28 cellular contexts compared by ENCODE assay signal in the genomic region with DNA sequence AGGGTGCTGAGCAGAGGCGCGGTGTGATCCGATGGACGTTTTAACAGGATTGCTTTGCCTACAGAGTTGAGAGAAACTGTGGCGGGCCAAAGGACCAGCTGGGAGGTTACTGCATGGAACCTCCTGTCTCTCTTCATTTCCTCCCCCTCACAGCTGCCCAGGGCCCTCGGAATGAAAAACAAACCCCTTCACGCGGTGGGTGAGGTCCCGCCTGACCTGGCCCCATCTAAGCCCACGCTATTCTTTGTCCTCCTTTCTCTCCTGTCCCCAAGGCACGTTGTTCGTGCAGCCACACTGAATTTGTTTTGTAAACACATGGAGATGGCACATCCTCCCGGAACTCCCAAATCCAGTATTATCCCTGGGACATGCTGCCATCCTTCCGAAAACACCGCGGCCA.
"Had no signal": no experiment of that assay in that cellular context is flagged by ENCODE, and none has a peak within 500 bp of the region (broad histone marks: within the 10 kb centered on the region; RNA-seq: fewer than 3 reads in every experiment).

No MANE protein-coding gene starts in this region.

- H3K4me3 Mint-ChIP-seq: activated CD4-positive, alpha-beta memory T cell treated with anti-CD3 and anti-CD28 coated beads, Interleukin-2, amount 10 ng/mL, durations not matched to agents 7 days and 5 days; activated CD4-positive, alpha-beta T cell treated with anti-CD3 and anti-CD28 coated beads, Interleukin-2, amount 10 ng/mL, durations not matched to agents 7 days and 5 days; activated naive CD4-positive, alpha-beta T cell treated with anti-CD3 and anti-CD28 coated beads, Interleukin-2, amount 10 ng/mL, durations not matched to agents 7 days and 5 days; activated naive CD8-positive, alpha-beta T cell treated with anti-CD3 and anti-CD28 coated beads, Interleukin-2, amount 10 ng/mL, durations not matched to agents 7 days and 5 days; activated T-cell treated with anti-CD3 and anti-CD28 coated beads, Interleukin-2, amount 50 U/mL, for 24 hours; brain; mesothelial cell of epicardium; naive B cell; stimulated activated naive B cell treated with anti-CD40 and anti-IgM and Interleukin-4, amounts not matched to agents 10 μg/mL and 1 μg/mL and 100 μg/mL, for 72 hours; T-helper 17 cell had no signal

- H3K27ac ChIP-seq: ascending aorta, cardiac muscle cell, foreskin keratinocyte, heart right ventricle, left ventricle myocardium inferior, right atrium auricular region, stomach, thyroid gland, upper lobe of right lung had no signal

- H3K4me1 ChIP-seq: ascending aorta, heart right ventricle, left ventricle myocardium inferior, right atrium auricular region, stomach, upper lobe of right lung had no signal

- H3K36me3 ChIP-seq: ascending aorta, cardiac muscle cell, heart right ventricle, left ventricle myocardium inferior, right atrium auricular region, stomach, thyroid gland, upper lobe of right lung had no signal

- DNase-seq: activated CD4-positive, alpha-beta memory T cell treated with anti-CD3 and anti-CD28 coated beads, Interleukin-2, amount 10 ng/mL, durations not matched to agents 7 days and 5 days; activated CD4-positive, alpha-beta T cell treated with anti-CD3 and anti-CD28 coated beads for 1 hour; activated CD4-positive, alpha-beta T cell treated with anti-CD3 and anti-CD28 coated beads, Interleukin-2, amount 10 ng/mL, durations not matched to agents 7 days and 5 days; activated CD8-positive, alpha-beta memory T cell treated with anti-CD3 and anti-CD28 coated beads, Interleukin-2, amount 50 U/mL, for 48 hours; activated gamma-delta T cell; activated naive CD4-positive, alpha-beta T cell treated with anti-CD3 and anti-CD28 coated beads, Interleukin-2, amount 10 ng/mL, durations not matched to agents 7 days and 5 days; activated naive CD8-positive, alpha-beta T cell treated with anti-CD3 and anti-CD28 coated beads, Interleukin-2, amount 10 ng/mL, durations not matched to agents 7 days and 5 days; activated T-cell treated with anti-CD3 and anti-CD28 coated beads, Interleukin-2, amount 50 U/mL, for 24 hours; foreskin keratinocyte; heart right ventricle; left ventricle myocardium inferior; mammary epithelial cell; naive B cell; occipital lobe; stimulated activated CD4-positive, alpha-beta T cell treated with anti-CD3 and anti-CD28 coated beads, Interleukin-15, amount 100 ng/mL, for 24 hours; stimulated activated CD4-positive, alpha-beta T cell treated with anti-CD3 and anti-CD28 coated beads, Interleukin-2, amount 100 ng/mL, for 24 hours; stimulated activated naive B cell treated with anti-CD40 and anti-IgM and Interleukin-4, amounts not matched to agents 10 μg/mL and 1 μg/mL and 100 μg/mL, for 72 hours; stomach; T-helper 17 cell; T1000; thyroid gland; upper lobe of right lung had no signal

- H3K27me3 Mint-ChIP-seq: activated CD4-positive, alpha-beta memory T cell treated with anti-CD3 and anti-CD28 coated beads, Interleukin-2, amount 10 ng/mL, durations not matched to agents 7 days and 5 days; activated CD4-positive, alpha-beta T cell treated with anti-CD3 and anti-CD28 coated beads, Interleukin-2, amount 10 ng/mL, durations not matched to agents 7 days and 5 days; activated naive CD4-positive, alpha-beta T cell treated with anti-CD3 and anti-CD28 coated beads, Interleukin-2, amount 10 ng/mL, durations not matched to agents 7 days and 5 days; activated naive CD8-positive, alpha-beta T cell treated with anti-CD3 and anti-CD28 coated beads, Interleukin-2, amount 10 ng/mL, durations not matched to agents 7 days and 5 days; activated T-cell treated with anti-CD3 and anti-CD28 coated beads, Interleukin-2, amount 50 U/mL, for 24 hours; stimulated activated naive B cell treated with anti-CD40 and anti-IgM and Interleukin-4, amounts not matched to agents 10 μg/mL and 1 μg/mL and 100 μg/mL, for 72 hours; T-helper 17 cell had no signal

- H3K4me3 ChIP-seq: ascending aorta, cardiac muscle cell, heart right ventricle, left ventricle myocardium inferior, right atrium auricular region, stomach, thyroid gland, upper lobe of right lung had no signal

- H3K9me3 Mint-ChIP-seq: activated T-cell treated with anti-CD3 and anti-CD28 coated beads, Interleukin-2, amount 50 U/mL, for 24 hours; mesothelial cell of epicardium had no signal

- FAIRE-seq: endothelial cell of umbilical vein had no signal

- H3K4me1 Mint-ChIP-seq: activated CD4-positive, alpha-beta memory T cell treated with anti-CD3 and anti-CD28 coated beads, Interleukin-2, amount 10 ng/mL, durations not matched to agents 7 days and 5 days; activated CD4-positive, alpha-beta T cell treated with anti-CD3 and anti-CD28 coated beads, Interleukin-2, amount 10 ng/mL, durations not matched to agents 7 days and 5 days; activated naive CD4-positive, alpha-beta T cell treated with anti-CD3 and anti-CD28 coated beads, Interleukin-2, amount 10 ng/mL, durations not matched to agents 7 days and 5 days; activated naive CD8-positive, alpha-beta T cell treated with anti-CD3 and anti-CD28 coated beads, Interleukin-2, amount 10 ng/mL, durations not matched to agents 7 days and 5 days; naive B cell; stimulated activated naive B cell treated with anti-CD40 and anti-IgM and Interleukin-4, amounts not matched to agents 10 μg/mL and 1 μg/mL and 100 μg/mL, for 72 hours; T-helper 17 cell had no signal

- H3K9me3 ChIP-seq: ascending aorta, heart right ventricle, left ventricle myocardium inferior, right atrium auricular region, stomach, thyroid gland, upper lobe of right lung had no signal

- H3K36me3 Mint-ChIP-seq: activated naive CD4-positive, alpha-beta T cell treated with anti-CD3 and anti-CD28 coated beads, Interleukin-2, amount 10 ng/mL, durations not matched to agents 7 days and 5 days; brain; mesothelial cell of epicardium; stimulated activated naive B cell treated with anti-CD40 and anti-IgM and Interleukin-4, amounts not matched to agents 10 μg/mL and 1 μg/mL and 100 μg/mL, for 72 hours had no signal

- H3K27ac Mint-ChIP-seq: activated CD4-positive, alpha-beta memory T cell treated with anti-CD3 and anti-CD28 coated beads, Interleukin-2, amount 10 ng/mL, durations not matched to agents 7 days and 5 days; activated CD4-positive, alpha-beta T cell treated with anti-CD3 and anti-CD28 coated beads, Interleukin-2, amount 10 ng/mL, durations not matched to agents 7 days and 5 days; activated naive CD4-positive, alpha-beta T cell treated with anti-CD3 and anti-CD28 coated beads, Interleukin-2, amount 10 ng/mL, durations not matched to agents 7 days and 5 days; activated naive CD8-positive, alpha-beta T cell treated with anti-CD3 and anti-CD28 coated beads, Interleukin-2, amount 10 ng/mL, durations not matched to agents 7 days and 5 days; activated T-cell treated with anti-CD3 and anti-CD28 coated beads, Interleukin-2, amount 50 U/mL, for 24 hours; mesothelial cell of epicardium; stimulated activated naive B cell treated with anti-CD40 and anti-IgM and Interleukin-4, amounts not matched to agents 10 μg/mL and 1 μg/mL and 100 μg/mL, for 72 hours; T-helper 17 cell had no signal

- H3K27me3 ChIP-seq: ascending aorta, cardiac muscle cell, foreskin keratinocyte, right atrium auricular region, stomach, thyroid gland, upper lobe of right lung had no signal

- ATAC-seq: foreskin keratinocyte; heart right ventricle; stimulated activated naive B cell treated with anti-CD40 and anti-IgM and Interleukin-4, amounts not matched to agents 10 μg/mL and 1 μg/mL and 100 μg/mL, for 72 hours; T-helper 17 cell; upper lobe of right lung had no signal
